ENCODE assay signal across 8 cellular contexts in the genomic region with DNA sequence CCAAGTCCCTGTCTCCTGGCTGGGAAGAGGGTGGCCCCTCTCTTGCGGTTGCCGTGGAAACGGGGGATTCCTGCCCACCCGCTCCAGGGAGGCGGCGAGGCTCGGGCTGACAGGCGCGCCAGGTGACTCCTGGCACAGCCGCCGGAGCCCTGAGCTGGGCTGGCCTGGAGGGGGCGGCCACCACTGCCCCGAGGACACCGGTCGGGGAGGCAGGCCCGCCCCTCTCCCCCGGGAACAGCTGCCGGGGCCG.
DNase-seq lines count a peak whose midpoint lies in the region; ATAC-seq and TF ChIP-seq lines count a peak whose summit lies in the region.

No MANE protein-coding gene starts in this region.

- H3K9me3 ChIP-seq in T-helper 17 cell (ENCODE audit: control insufficient read depth, low read length, poor library complexity, severe bottlenecking) (no peaks in the 10 kb centered on the region), prostate gland (no peaks in the 10 kb centered on the region)

- no peaks in the 10 kb centered on the region for H3K36me3 ChIP-seq in prostate gland

- no peaks in the 10 kb centered on the region for H3K36me3 Mint-ChIP-seq in T-helper 17 cell (ENCODE audit: low read depth)

- 0% methylated on average over 3 of the region's 19 CpGs for WGBS in prostate gland

- no peaks in the 10 kb centered on the region for H3K27me3 ChIP-seq in prostate gland (replicated peaks; ENCODE audit: insufficient read depth)

- peak; percentile 5 to 9 for ATAC-seq in activated CD4-positive, CD25-positive, alpha-beta regulatory T cell treated with anti-CD3 and anti-CD28 coated beads, Interleukin-2, amount 50 U/mL, for 24 hours
- ATAC-seq in T-helper 17 cell: peak; percentile 10
- no peak for ATAC-seq in HG03342 (IDR thresholded peaks at IDR 0.05; ENCODE audit: unreplicated experiment)

- H3K4me1 ChIP-seq in prostate gland (replicated peaks): peaks cover 9% of the 10 kb centered on the region

- DNase-seq in activated CD4-positive, CD25-positive, alpha-beta regulatory T cell (lab: John Stamatoyannopoulos, UW): no peak
- DNase-seq in T-helper 17 cell: peak in 1 of 3 donors; percentile 37
- DNase-seq in foreskin fibroblast: peak in 1 of 2 donors; percentile 23
- DNase-seq in prostate gland (ENCODE audit: low spot score): no peak
- no peak for DNase-seq in epidermal melanocyte (ENCODE audit: insufficient read length, low spot score)
- no peak for DNase-seq in mucosa of gallbladder (ENCODE audit: low spot score)

- peak overlapping the region; percentile 90 for H3K4me3 Mint-ChIP-seq in T-helper 17 cell

- peak; percentile 28 for TF ChIP-seq POLR2A in prostate gland (IDR thresholded peaks at IDR 0.05)

- no peak for TF ChIP-seq CTCF in foreskin fibroblast (IDR thresholded peaks at IDR 0.05; ENCODE audit: low read depth, low read length)
- no peak for TF ChIP-seq CTCF in prostate gland (IDR thresholded peaks at IDR 0.05)

- no peaks in the 10 kb centered on the region for H3K27me3 Mint-ChIP-seq in T-helper 17 cell

- peaks cover 42% of the 10 kb centered on the region for H3K4me1 Mint-ChIP-seq in T-helper 17 cell

- H3K27ac ChIP-seq in prostate gland: peak overlapping the region; percentile 85 to 88

- H3K4me3 ChIP-seq in foreskin fibroblast (ENCODE audit: low read depth in 1 of 2, low read length in 2 of 2) (peak overlapping the region; percentile 62 to 75), prostate gland (peak overlapping the region; percentile 63 to 65)

- peak overlapping the region; percentile 85 for H3K27ac Mint-ChIP-seq in T-helper 17 cell

- intact Hi-C loops in prostate gland (cut with DNase I): no loop called here
